8 cellular contexts compared by ENCODE assay signal in genomic region chr5:172173771-172174170, GRCh38. TPM values are rescaled to one million over a fixed set of nuclear protein-coding genes. Genes with fewer than 3 reads are reported as not detected.
A peak's percentile ranks its signal among the peaks of the same experiment; 100 is the strongest.
DNase-seq lines count a peak whose midpoint lies in the region; ATAC-seq and TF ChIP-seq lines count a peak whose summit lies in the region.

No MANE protein-coding gene starts in this region.

- peaks cover 0 to 2% (median 0%) of the 10 kb centered on the region in 8 donors for H3K9me3 Mint-ChIP-seq in CD4-positive, alpha-beta memory T cell
- no peaks in the 10 kb centered on the region for H3K9me3 Mint-ChIP-seq in activated naive CD8-positive, alpha-beta T cell treated with anti-CD3 and anti-CD28 coated beads, Interleukin-2, amount 10 ng/mL, durations not matched to agents 7 days and 5 days
- H3K9me3 Mint-ChIP-seq in Caco-2 (ENCODE audit: unreplicated experiment) = no peaks in the 10 kb centered on the region

- CTCF ChIA-PET in CD4-positive, alpha-beta memory T cell (lab: Charles Lee; ENCODE audit: partially characterized antibody) = interaction anchor here (0.7 to 23.1 kb wide), 15 partner anchors 11 to 262 kb away, joined by 3 to 429 read pairs (median 7); partner anchors contain the start of genes FBXW11, STK10 and UBTD2
- CTCF ChIA-PET in Caco-2 (lab: Charles Lee) = interaction anchor here (1.4 kb wide), 1 partner anchor 15 kb away, joined by 7 read pairs; the partner anchor contains the start of gene STK10

- no TSS peak for BruUV-seq in Caco-2 (replicated peaks; lab: Mats Ljungman, UMichigan)

- H3K9me3 ChIP-seq in CD4-positive, alpha-beta memory T cell (ENCODE audit: control insufficient read depth in 1 of 2, low read length in 2 of 2) = no peaks in the 10 kb centered on the region
- H3K9me3 ChIP-seq in Caco-2 = no peaks in the 10 kb centered on the region

- ATAC-seq in activated naive CD8-positive, alpha-beta T cell treated with anti-CD3 and anti-CD28 coated beads, Interleukin-2, amount 10 ng/mL, durations not matched to agents 7 days and 5 days (ENCODE audit: low read depth) = peak; percentile 14
- no peak for ATAC-seq in GM18907 (IDR thresholded peaks at IDR 0.05; ENCODE audit: unreplicated experiment)
- ATAC-seq in HG03520 (IDR thresholded peaks at IDR 0.05; ENCODE audit: unreplicated experiment) = no peak

- H3K27me3 Mint-ChIP-seq in CD4-positive, alpha-beta memory T cell = no peaks in the 10 kb centered on the region
- H3K27me3 Mint-ChIP-seq in activated naive CD8-positive, alpha-beta T cell treated with anti-CD3 and anti-CD28 coated beads, Interleukin-2, amount 10 ng/mL, durations not matched to agents 7 days and 5 days = no peaks in the 10 kb centered on the region
- H3K27me3 Mint-ChIP-seq in Caco-2 (ENCODE audit: insufficient read depth, unreplicated experiment) = no peaks in the 10 kb centered on the region

- POLR2A ChIA-PET in CD4-positive, alpha-beta memory T cell (lab: Charles Lee; ENCODE audit: partially characterized antibody) = interaction anchor here (1.0 to 18.6 kb wide), 20 partner anchors 12 to 598 kb away, joined by 3 to 878 read pairs (median 10); partner anchors contain the start of genes DUSP1, FBXW11 and STK10
- POLR2A ChIA-PET in activated naive CD8-positive, alpha-beta T cell treated with anti-CD3 and anti-CD28 coated beads, Interleukin-2, amount 10 ng/mL, durations not matched to agents 7 days and 5 days (lab: Charles Lee) = interaction anchor here (1.0 to 9.4 kb wide), 12 partner anchors 11 to 167 kb away, joined by 3 to 407 read pairs (median 14); partner anchors contain the start of genes FBXW11, STK10 and UBTD2
- POLR2A ChIA-PET in Caco-2 (lab: Charles Lee) = no interaction called here

- peak overlapping the region; percentile 97 to 100 (median 98) for H3K27ac Mint-ChIP-seq in CD4-positive, alpha-beta memory T cell
- H3K27ac Mint-ChIP-seq in activated naive CD8-positive, alpha-beta T cell treated with anti-CD3 and anti-CD28 coated beads, Interleukin-2, amount 10 ng/mL, durations not matched to agents 7 days and 5 days = peak overlapping the region; percentile 96
- H3K27ac Mint-ChIP-seq in Caco-2 (ENCODE audit: unreplicated experiment) = no peak overlapping the region

- H3K27ac ChIP-seq in CD4-positive, alpha-beta memory T cell (ENCODE audit: low read depth, low read length) = peak overlapping the region; percentile 96

- peaks cover 29 to 66% of the 10 kb centered on the region in 2 donors for H3K36me3 Mint-ChIP-seq in CD4-positive, alpha-beta memory T cell
- peaks cover 58% of the 10 kb centered on the region for H3K36me3 Mint-ChIP-seq in activated naive CD8-positive, alpha-beta T cell treated with anti-CD3 and anti-CD28 coated beads, Interleukin-2, amount 10 ng/mL, durations not matched to agents 7 days and 5 days
- no peaks in the 10 kb centered on the region for H3K36me3 Mint-ChIP-seq in Caco-2 (ENCODE audit: insufficient read depth, unreplicated experiment)

- no peak for TF ChIP-seq CTCF in Caco-2 (IDR thresholded peaks at IDR 0.05; ENCODE audit: insufficient read depth in 1 of 2, low read depth in 1 of 2, low read length in 1 of 2, severe bottlenecking in 1 of 2, unreplicated experiment in 1 of 2)

- H3K4me1 Mint-ChIP-seq in CD4-positive, alpha-beta memory T cell = peaks cover 68 to 100% (median 85%) of the 10 kb centered on the region in 4 donors
- peaks cover 81% of the 10 kb centered on the region for H3K4me1 Mint-ChIP-seq in activated naive CD8-positive, alpha-beta T cell treated with anti-CD3 and anti-CD28 coated beads, Interleukin-2, amount 10 ng/mL, durations not matched to agents 7 days and 5 days
- no peaks in the 10 kb centered on the region for H3K4me1 Mint-ChIP-seq in Caco-2 (ENCODE audit: low read depth, unreplicated experiment)

- H3K27me3 ChIP-seq in CD4-positive, alpha-beta memory T cell (ENCODE audit: insufficient read depth, low read length) = no peaks in the 10 kb centered on the region
- no peaks in the 10 kb centered on the region for H3K27me3 ChIP-seq in Caco-2 (replicated peaks; ENCODE audit: control insufficient read depth, insufficient read depth, low read length)

- H3K36me3 ChIP-seq in CD4-positive, alpha-beta memory T cell (ENCODE audit: insufficient read depth, low read length) = peaks cover 5% of the 10 kb centered on the region
- H3K36me3 ChIP-seq in Caco-2 (ENCODE audit: control insufficient read depth, insufficient read depth, low read length) = no peaks in the 10 kb centered on the region

- peak overlapping the region in 1 of 2 donors; percentile 76 for H3K4me3 ChIP-seq in CD4-positive, alpha-beta memory T cell (ENCODE audit: low read length in 2 of 2)
- no peak overlapping the region for H3K4me3 ChIP-seq in Caco-2 (ENCODE audit: low read depth, low read length)

- H3K4me1 ChIP-seq in CD4-positive, alpha-beta memory T cell (ENCODE audit: insufficient read depth, low read length) = peaks cover 89% of the 10 kb centered on the region
- H3K4me1 ChIP-seq in Caco-2 = 0 out of 2 replicates have a peak, but pooled peaks cover 4% of the 10 kb centered on the region

- peak overlapping the region; percentile 89 to 99 (median 97) for H3K4me3 Mint-ChIP-seq in CD4-positive, alpha-beta memory T cell
- peak overlapping the region; percentile 89 for H3K4me3 Mint-ChIP-seq in activated naive CD8-positive, alpha-beta T cell treated with anti-CD3 and anti-CD28 coated beads, Interleukin-2, amount 10 ng/mL, durations not matched to agents 7 days and 5 days
- H3K4me3 Mint-ChIP-seq in Caco-2 (ENCODE audit: unreplicated experiment) = no peak overlapping the region

- intact Hi-C loops in CD4-positive, alpha-beta memory T cell (cut with micrococcal nuclease) = loop anchor here (2.0 kb wide), 1 partner anchor 883 kb away; the partner anchor contains the start of gene CREBRF
- intact Hi-C loops in Caco-2 (cut with micrococcal nuclease; ENCODE audit: unreplicated experiment) = no loop called here

- DNase-seq in CD4-positive, alpha-beta memory T cell = peak; percentile 50 to 88 (median 57)
- peak; percentile 71 for DNase-seq in SKM-1 treated with dmso at 0.1 percent for 144 hours (lab: John Stamatoyannopoulos, UW; ENCODE audit: unreplicated experiment)
- DNase-seq in activated naive CD8-positive, alpha-beta T cell treated with anti-CD3 and anti-CD28 coated beads, Interleukin-2, amount 10 ng/mL, durations not matched to agents 7 days and 5 days = peak; percentile 74
- peak; percentile 74 for DNase-seq in non-pigmented ciliary epithelial cell (ENCODE audit: low read depth)
- no peak for DNase-seq in hippocampal formation (lab: John Stamatoyannopoulos, UW)
- DNase-seq in Caco-2 = no peak

RNA-seq across cellular contexts. Expression of gene STK10, which starts 14.3 kb away (rescaled TPM):
- total RNA-seq in CD4-positive, alpha-beta memory T cell = 100 to 1,000 TPM; 306 to 314 TPM
- polyA plus RNA-seq in CD4-positive, alpha-beta memory T cell = 100 to 1,000 TPM in 1 of 2 donors, 10 to 100 TPM in 1; 24.6 to 161 TPM
- 100 to 1,000 TPM; 319 to 320 TPM for total RNA-seq in activated naive CD8-positive, alpha-beta T cell treated with anti-CD3 and anti-CD28 coated beads, Interleukin-2, amount 10 ng/mL, durations not matched to agents 7 days and 5 days
- 10.3 and 15.6 TPM in 2 replicates for total RNA-seq in Caco-2 (2022)

RNA-seq across cellular contexts. Expression of gene EFCAB9, which starts 20.2 kb away (rescaled TPM):
- not detected for total RNA-seq in CD4-positive, alpha-beta memory T cell
- polyA plus RNA-seq in CD4-positive, alpha-beta memory T cell = not detected
- not detected for total RNA-seq in activated naive CD8-positive, alpha-beta T cell treated with anti-CD3 and anti-CD28 coated beads, Interleukin-2, amount 10 ng/mL, durations not matched to agents 7 days and 5 days
- not detected in 2 replicates for total RNA-seq in Caco-2 (2022)

Comparison
In these comparisons a context has a peak if more than half of its experiments do, and no peak if none do; other contexts are left out.
1. DNase-seq: peak in CD4-positive, alpha-beta memory T cell (5 of 5), SKM-1 treated with dmso at 0.1 percent for 144 hours (single experiment), activated naive CD8-positive, alpha-beta T cell treated with anti-CD3 and anti-CD28 coated beads, Interleukin-2, amount 10 ng/mL, durations not matched to agents 7 days and 5 days (single experiment) and non-pigmented ciliary epithelial cell (single experiment); none in hippocampal formation (0 of 2) and Caco-2 (0 of 2).
2. RNA of gene STK10, which starts 14.3 kb away (total RNA-seq): 319 to 320 TPM in activated naive CD8-positive, alpha-beta T cell treated with anti-CD3 and anti-CD28 coated beads, Interleukin-2, amount 10 ng/mL, durations not matched to agents 7 days and 5 days and 306 to 314 TPM in CD4-positive, alpha-beta memory T cell; 10.3 to 15.6 TPM in Caco-2; every median in the first group is over 10 times any median in the second.